12 cellular contexts compared by ENCODE assay signal in the genomic region with DNA sequence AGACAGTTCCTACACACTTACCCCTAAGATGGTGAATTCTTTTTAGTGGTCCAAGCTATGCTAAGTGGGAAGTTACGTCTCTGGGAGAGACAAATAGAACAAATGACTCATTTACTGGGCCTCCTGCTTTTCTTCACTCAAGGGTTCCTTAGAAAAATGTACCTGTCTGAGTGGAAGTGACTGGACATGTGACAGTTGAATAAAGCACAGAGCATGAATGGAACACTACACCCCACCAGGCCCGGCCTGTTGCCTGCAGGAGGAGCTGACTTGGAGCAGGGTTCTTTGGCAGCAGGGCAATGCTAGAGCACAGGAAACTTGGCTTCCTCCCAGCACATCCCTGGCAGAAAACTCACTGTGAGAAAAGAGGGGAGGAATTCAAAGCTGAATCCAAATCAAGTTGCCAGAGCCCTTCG.
DNase-seq lines count a peak whose midpoint lies in the region; ATAC-seq, FAIRE-seq and TF ChIP-seq lines count a peak whose summit lies in the region.
"Had no signal": no experiment of that assay in that cellular context is flagged by ENCODE, and none has a peak within 500 bp of the region (broad histone marks: within the 10 kb centered on the region; RNA-seq: fewer than 3 reads in every experiment).

No MANE protein-coding gene starts in this region.

- peak overlapping the region; percentile 36 for H3K27ac Mint-ChIP-seq in astrocyte (ENCODE audit: unreplicated experiment)
- H3K27ac Mint-ChIP-seq: CD4-positive, alpha-beta T cell had no signal

- H3K4me3 Mint-ChIP-seq in astrocyte (ENCODE audit: unreplicated experiment) = no peak overlapping the region
- H3K4me3 Mint-ChIP-seq: CD4-positive, alpha-beta T cell had no signal

- H3K4me3 ChIP-seq in astrocyte (ENCODE audit: insufficient read depth, low read depth, low read length) = no peak overlapping the region
- H3K4me3 ChIP-seq in cardiac muscle cell = no peak overlapping the region
- H3K4me3 ChIP-seq: esophagus squamous epithelium had no signal

- no peaks in the 10 kb centered on the region for H3K9me3 Mint-ChIP-seq in astrocyte (ENCODE audit: unreplicated experiment)
- H3K9me3 Mint-ChIP-seq: CD4-positive, alpha-beta T cell had no signal

- TF ChIP-seq CTCF in astrocyte (IDR thresholded peaks at IDR 0.05; ENCODE audit: insufficient read depth, low read depth, low read length) (no peak), cardiac muscle cell (IDR thresholded peaks at IDR 0.05; ENCODE audit: low read depth, low read length) (no peak)

- H3K9me3 ChIP-seq in astrocyte (ENCODE audit: insufficient read depth, low read depth, low read length) (no peaks in the 10 kb centered on the region), cardiac muscle cell (ENCODE audit: low read depth) (no peaks in the 10 kb centered on the region)
- H3K9me3 ChIP-seq: esophagus squamous epithelium had no signal

- H2AFZ ChIP-seq in astrocyte (ENCODE audit: low read depth, low read length) = no peak overlapping the region
- H2AFZ ChIP-seq: parathyroid adenoma had no signal

- DNase-seq in EL (peak; percentile 12), astrocyte (ENCODE audit: low read depth) (peak; percentile 69), cardiac muscle cell (ENCODE audit: low read depth in 1 of 2, low spot score in 1 of 2) (peak; percentile 5 to 77), posterior cingulate gyrus (peak; percentile 40 to 93 (median 76)), DMS153 treated with DMSO at 0.1 percent for 48 hours (lab: John Stamatoyannopoulos, UW; ENCODE audit: unreplicated experiment) (no peak), LoVo (ENCODE audit: low spot score) (no peak)
- DNase-seq: CD4-positive, alpha-beta T cell; esophagus squamous epithelium; stimulated activated naive CD8-positive, alpha-beta T cell treated with anti-CD3 and anti-CD28 coated beads, Interleukin-15, Interleukin-2, amounts not matched to agents 100 U/mL and 50 U/mL, for 24 hours had no signal

- no peak overlapping the region for H3K9ac ChIP-seq in astrocyte (ENCODE audit: low read length)
- H3K9ac ChIP-seq: parathyroid adenoma had no signal

- H3K79me2 ChIP-seq in astrocyte (ENCODE audit: insufficient read depth, low read length) = no peaks in the 10 kb centered on the region
- H3K79me2 ChIP-seq: parathyroid adenoma had no signal

- H3K27me3 Mint-ChIP-seq in astrocyte (ENCODE audit: low read depth, unreplicated experiment) = no peaks in the 10 kb centered on the region
- H3K27me3 Mint-ChIP-seq: CD4-positive, alpha-beta T cell had no signal

- intact Hi-C loops in posterior cingulate gyrus (cut with DNase I) = no loop called here

- H3K36me3 Mint-ChIP-seq in astrocyte (ENCODE audit: low read depth, unreplicated experiment) = no peaks in the 10 kb centered on the region

- H4K20me1 ChIP-seq in astrocyte (ENCODE audit: insufficient read depth, low read length) = no peaks in the 10 kb centered on the region

- H3K27me3 ChIP-seq in astrocyte (ENCODE audit: insufficient read depth, low read length) = no peaks in the 10 kb centered on the region
- H3K27me3 ChIP-seq in cardiac muscle cell = no peaks in the 10 kb centered on the region
- H3K27me3 ChIP-seq: esophagus squamous epithelium had no signal

- no peak for FAIRE-seq in astrocyte (lab: Jason Lieb, UNC)

- no peaks in the 10 kb centered on the region for H3K36me3 ChIP-seq in astrocyte (ENCODE audit: insufficient read depth, low read length)
- H3K36me3 ChIP-seq in cardiac muscle cell = no peaks in the 10 kb centered on the region
- H3K36me3 ChIP-seq: esophagus squamous epithelium had no signal

- H3K27ac ChIP-seq in astrocyte (ENCODE audit: low read depth, low read length) = no peak overlapping the region
- H3K27ac ChIP-seq in cardiac muscle cell = no peak overlapping the region
- H3K27ac ChIP-seq: esophagus squamous epithelium, parathyroid adenoma had no signal

- no peak overlapping the region for H3K4me2 ChIP-seq in astrocyte (ENCODE audit: low read length)

- no peak for ATAC-seq in HG03196 (IDR thresholded peaks at IDR 0.05; ENCODE audit: unreplicated experiment)
- ATAC-seq in GM19452 (IDR thresholded peaks at IDR 0.05; ENCODE audit: unreplicated experiment) = no peak
- ATAC-seq: stimulated activated naive CD8-positive, alpha-beta T cell treated with anti-CD3 and anti-CD28 coated beads, Interleukin-15, Interleukin-2, amounts not matched to agents 100 U/mL and 50 U/mL, for 24 hours had no signal

- peaks cover 7% of the 10 kb centered on the region for H3K4me1 Mint-ChIP-seq in astrocyte (ENCODE audit: low read depth, unreplicated experiment)

- H3K4me1 ChIP-seq in astrocyte (ENCODE audit: insufficient read depth, low read length) (no peaks in the 10 kb centered on the region), cardiac muscle cell (ENCODE audit: low read depth) (no peaks in the 10 kb centered on the region)
- H3K4me1 ChIP-seq: parathyroid adenoma had no signal

Comparison
In these comparisons a context has a peak if more than half of its experiments do, and no peak if none do; other contexts are left out.
1. DNase-seq: peak in EL (single experiment), astrocyte (single experiment), cardiac muscle cell (2 of 2) and posterior cingulate gyrus (10 of 10); none in DMS153 treated with DMSO at 0.1 percent for 48 hours (single experiment) and LoVo (single experiment).